ENCODE assay signal across 11 cellular contexts in genomic region chr1:8473892-8474300, GRCh38.
"Had no signal": no experiment of that assay in that cellular context is flagged by ENCODE, and none has a peak within 500 bp of the region (broad histone marks: within the 10 kb centered on the region; RNA-seq: fewer than 3 reads in every experiment).

No MANE protein-coding gene starts in this region.

- H3K9me3 ChIP-seq: thyroid gland had no signal

- H3K4me2 ChIP-seq: smooth muscle cell had no signal

- H3K4me3 ChIP-seq: smooth muscle cell, thyroid gland had no signal

- DNase-seq: activated CD4-positive, alpha-beta T cell treated with anti-CD3 and anti-CD28 coated beads, Interleukin-2, amount 50 U/mL, for 1 hour; activated CD4-positive, CD25-positive, alpha-beta regulatory T cell; activated effector memory CD4-positive, alpha-beta T cell treated with Interleukin-2 at 50 U/mL for 16 hours; amniotic stem cell; brain microvascular endothelial cell; cerebellar nuclear complex; left ventricle myocardium superior; mesendoderm; right cardiac atrium; thyroid gland had no signal

- ATAC-seq: right cardiac atrium had no signal

- H3K27ac ChIP-seq: brain microvascular endothelial cell, thyroid gland had no signal

- H3K36me3 ChIP-seq: brain microvascular endothelial cell, thyroid gland had no signal

- H3K27me3 ChIP-seq: brain microvascular endothelial cell, thyroid gland had no signal
